Comparison of ENCODE assay signal across 8 cellular contexts in genomic region chr19:56121180-56122167, GRCh38. TPM values are rescaled to one million over a fixed set of nuclear protein-coding genes. Genes with fewer than 3 reads are reported as not detected.
DNase-seq lines count a peak whose midpoint lies in the region; ATAC-seq and TF ChIP-seq lines count a peak whose summit lies in the region.

Gene ZNF787, minus strand, starts transcription at chr19:56121295. Its CDS starts 18,078 bp downstream, at chr19:56103217.

- H3K4me3 ChIP-seq in CD8-positive, alpha-beta T cell (ENCODE audit: low read depth, low read length), result peak within 1 kb of the TSS; percentile 56

- no peaks in the 10 kb centered on the region for H3K27me3 ChIP-seq in CD8-positive, alpha-beta T cell (ENCODE audit: insufficient read depth, low read length)

- POLR2A ChIA-PET in CD8-positive, alpha-beta T cell (lab: Charles Lee), result interaction anchor here (0.8 to 2.4 kb wide), 6 partner anchors 10 to 194 kb away, joined by 3 to 23 read pairs (median 4); partner anchors contain the start of genes ZNF444 and ZSCAN5A

- H3K27me3 Mint-ChIP-seq in CD8-positive, alpha-beta T cell (ENCODE audit: low read depth), result no peaks in the 10 kb centered on the region

- DNase-seq in CD8-positive, alpha-beta T cell, result peak; percentile 94 to 99 (median 96)
- DNase-seq in HS-27A (ENCODE audit: low read depth) (peak; percentile 95), NK-92 (lab: John Stamatoyannopoulos, UW; ENCODE audit: unreplicated experiment) (peak; percentile 35), lung microvascular endothelial cell (ENCODE audit: low read depth in 2 of 2) (peak; percentile 97)
- DNase-seq in activated CD8-positive, alpha-beta memory T cell treated with anti-CD3 and anti-CD28 coated beads for 1 hour (ENCODE audit: extremely low read depth in 1 of 2, low read depth in 1 of 2), result peak; percentile 86 to 97
- peak; percentile 94 for DNase-seq in effector CD4-positive, alpha-beta T cell
- DNase-seq in stimulated activated CD4-positive, alpha-beta T cell treated with anti-CD3 and anti-CD28 coated beads, TNF-alpha, amount 100 ng/mL, for 48 hours (ENCODE audit: low read depth in 3 of 3), result peak; percentile 94 to 97 (median 96)

- peak within 1 kb of the TSS; percentile 81 for H3K27ac ChIP-seq in CD8-positive, alpha-beta T cell (ENCODE audit: low read depth, low read length)

- H3K9me3 Mint-ChIP-seq in CD8-positive, alpha-beta T cell, result no peaks in the 10 kb centered on the region

- H3K27ac Mint-ChIP-seq in CD8-positive, alpha-beta T cell, result peak within 1 kb of the TSS; percentile 94

- H3K4me1 ChIP-seq in CD8-positive, alpha-beta T cell (ENCODE audit: insufficient read depth, low read length), result peaks cover 24% of the 10 kb centered on the region

- H3K4me1 Mint-ChIP-seq in CD8-positive, alpha-beta T cell (ENCODE audit: low read depth), result peaks cover 43% of the 10 kb centered on the region

- intact Hi-C loops in CD8-positive, alpha-beta T cell (cut with DNase I, micrococcal nuclease), result loop anchor here (1.0 to 10.0 kb wide), 8 partner anchors 19 to 1004 kb away; partner anchors contain the start of genes U2AF2 (in 2 of the 2), ZSCAN5A (in 2 of the 2), EPN1 (in 1 of the 2) and PPP1R12C (in 1 of the 2)

- H3K36me3 ChIP-seq in CD8-positive, alpha-beta T cell (ENCODE audit: insufficient read depth, low read length), result no peaks in the 10 kb centered on the region

- H3K36me3 Mint-ChIP-seq in CD8-positive, alpha-beta T cell, result peaks cover 2% of the 10 kb centered on the region

- CTCF ChIA-PET in CD8-positive, alpha-beta T cell (lab: Charles Lee), result interaction anchor here (1.1 to 1.3 kb wide), 2 partner anchors 22 to 55 kb away, joined by 4 read pairs; no protein-coding TSS in a partner anchor

- ATAC-seq in CD8-positive, alpha-beta T cell, result peak; percentile 82
- peak; percentile 88 for ATAC-seq in GM19467 (IDR thresholded peaks at IDR 0.05; ENCODE audit: unreplicated experiment)

- no peak for TF ChIP-seq CTCF in CD8-positive, alpha-beta T cell (IDR thresholded peaks at IDR 0.05)

- H3K4me3 Mint-ChIP-seq in CD8-positive, alpha-beta T cell, result peak within 1 kb of the TSS; percentile 88

- no peaks in the 10 kb centered on the region for H3K9me3 ChIP-seq in CD8-positive, alpha-beta T cell (ENCODE audit: low read length)

RNA-seq across cellular contexts. Expression of gene ZNF787, which starts in this region (rescaled TPM):
- 10 to 100 TPM; 10.2 to 10.8 TPM for total RNA-seq in CD8-positive, alpha-beta T cell
- total RNA-seq in lung microvascular endothelial cell, result 20.9 and 31.0 TPM in 2 replicates

Comparison
In these comparisons a context has a peak if more than half of its experiments do, and no peak if none do; other contexts are left out.
1. Peak in every context shown above with its lines: DNase-seq, ATAC-seq, H3K4me3 ChIP-seq and H3K27ac ChIP-seq.
2. DNase-seq: peak in every context shown above with its lines; median percentile 97 in lung microvascular endothelial cell; 96 in CD8-positive, alpha-beta T cell; 96 in stimulated activated CD4-positive, alpha-beta T cell treated with anti-CD3 and anti-CD28 coated beads, TNF-alpha, amount 100 ng/mL, for 48 hours; 95 in HS-27A; 94 in effector CD4-positive, alpha-beta T cell; 92 in activated CD8-positive, alpha-beta memory T cell treated with anti-CD3 and anti-CD28 coated beads for 1 hour; 35 in NK-92.